15 cellular contexts compared by ENCODE assay signal in genomic region chr16:57760357-57761160, GRCh38.
"Had no signal": no experiment of that assay in that cellular context is flagged by ENCODE, and none has a peak within 500 bp of the region (broad histone marks: within the 10 kb centered on the region; RNA-seq: fewer than 3 reads in every experiment).

No MANE protein-coding gene starts in this region.

- H3K9me3 Mint-ChIP-seq: activated CD4-positive, alpha-beta T cell treated with anti-CD3 and anti-CD28 coated beads, Interleukin-2, amount 10 ng/mL, durations not matched to agents 24 days and 14 days; activated naive CD4-positive, alpha-beta T cell treated with anti-CD3 and anti-CD28 coated beads for 36 hours; activated T-helper 1 cell treated with anti-CD3 and anti-CD28 coated beads, Interleukin-12 subunit alpha, Interleukin-12 subunit beta, Interleukin-2, Interleukin-4 antibody, amounts not matched to agents 30 ng/mL and 10 ng/mL and 1 ng/mL, durations not matched to agents 14 hours and 24 hours and 36 hours; naive thymus-derived CD8-positive, alpha-beta T cell; stimulated activated naive CD8-positive, alpha-beta T cell treated with anti-CD3 and anti-CD28 coated beads, Interleukin-15, amount 100 ng/mL, for 72 hours had no signal

- H3K27ac Mint-ChIP-seq: activated naive CD4-positive, alpha-beta T cell treated with anti-CD3 and anti-CD28 coated beads for 36 hours; activated T-helper 1 cell treated with anti-CD3 and anti-CD28 coated beads, Interleukin-12 subunit alpha, Interleukin-12 subunit beta, Interleukin-2, Interleukin-4 antibody, amounts not matched to agents 30 ng/mL and 10 ng/mL and 1 ng/mL, durations not matched to agents 14 hours and 24 hours and 36 hours had no signal

- H3K27me3 ChIP-seq: hepatocyte, ovary, testis had no signal

- H3K9me3 ChIP-seq: mucosa of descending colon, ovary, testis had no signal

- ATAC-seq: mucosa of descending colon; naive thymus-derived CD8-positive, alpha-beta T cell; stimulated activated naive CD8-positive, alpha-beta T cell treated with anti-CD3 and anti-CD28 coated beads, Interleukin-15, amount 100 ng/mL, for 72 hours had no signal

- H3K79me2 ChIP-seq: hepatocyte had no signal

- H3K36me3 ChIP-seq: ovary had no signal

- DNase-seq: activated CD4-positive, alpha-beta T cell treated with anti-CD3 and anti-CD28 coated beads, Interleukin-2, amount 10 ng/mL, durations not matched to agents 24 days and 14 days; activated naive CD4-positive, alpha-beta T cell treated with anti-CD3 and anti-CD28 coated beads for 36 hours; central memory CD4-positive, alpha-beta T cell; cortex of kidney; erythroblast; naive thymus-derived CD8-positive, alpha-beta T cell; ovary; stimulated activated CD4-positive, alpha-beta T cell treated with anti-CD3 and anti-CD28 coated beads, Interleukin-4, amount 100 ng/mL, for 4 hours; stimulated activated naive CD8-positive, alpha-beta T cell treated with anti-CD3 and anti-CD28 coated beads, Interleukin-15, amount 100 ng/mL, for 72 hours; T-helper 1 cell; testis had no signal

- H3K4me3 Mint-ChIP-seq: activated CD4-positive, alpha-beta T cell treated with anti-CD3 and anti-CD28 coated beads, Interleukin-2, amount 10 ng/mL, durations not matched to agents 24 days and 14 days; activated naive CD4-positive, alpha-beta T cell treated with anti-CD3 and anti-CD28 coated beads for 36 hours; activated T-helper 1 cell treated with anti-CD3 and anti-CD28 coated beads, Interleukin-12 subunit alpha, Interleukin-12 subunit beta, Interleukin-2, Interleukin-4 antibody, amounts not matched to agents 30 ng/mL and 10 ng/mL and 1 ng/mL, durations not matched to agents 14 hours and 24 hours and 36 hours; naive thymus-derived CD8-positive, alpha-beta T cell; stimulated activated naive CD8-positive, alpha-beta T cell treated with anti-CD3 and anti-CD28 coated beads, Interleukin-15, amount 100 ng/mL, for 72 hours had no signal

- FAIRE-seq: urothelium cell line had no signal

- H3K4me1 ChIP-seq: testis had no signal

- H3K27me3 Mint-ChIP-seq: activated CD4-positive, alpha-beta T cell treated with anti-CD3 and anti-CD28 coated beads, Interleukin-2, amount 10 ng/mL, durations not matched to agents 24 days and 14 days; naive thymus-derived CD8-positive, alpha-beta T cell; stimulated activated naive CD8-positive, alpha-beta T cell treated with anti-CD3 and anti-CD28 coated beads, Interleukin-15, amount 100 ng/mL, for 72 hours had no signal

- H3K4me3 ChIP-seq: hepatocyte, mucosa of descending colon, ovary, testis had no signal

- H3K27ac ChIP-seq: hepatocyte, ovary, testis had no signal

- H2AFZ ChIP-seq: hepatocyte had no signal

- H3K4me2 ChIP-seq: hepatocyte had no signal
